8 cellular contexts compared by ENCODE assay signal in genomic region chrX:136496768-136497555, GRCh38.
A peak's percentile ranks its signal among the peaks of the same experiment; 100 is the strongest.
DNase-seq lines count a peak whose midpoint lies in the region; ATAC-seq, FAIRE-seq and TF ChIP-seq lines count a peak whose summit lies in the region.

No MANE protein-coding gene starts in this region.

- peak; percentile 77 for ATAC-seq in GM18519 (IDR thresholded peaks at IDR 0.05; ENCODE audit: low FRiP score, unreplicated experiment)
- ATAC-seq in HG03025 (IDR thresholded peaks at IDR 0.05; ENCODE audit: low FRiP score, unreplicated experiment) = peak; percentile 70

- TF ChIP-seq CTCF in D721Med (IDR thresholded peaks at IDR 0.05; ENCODE audit: insufficient read depth, missing control alignments) = no peak

- DNase-seq in NCI-H2029 (lab: John Stamatoyannopoulos, UW) = peak; percentile 71
- DNase-seq in T1000 (lab: John Stamatoyannopoulos, UW) = peak; percentile 75
- DNase-seq in astrocyte of the hippocampus (ENCODE audit: low read depth, low spot score) = peak; percentile 90
- DNase-seq in hippocampal formation (lab: John Stamatoyannopoulos, UW) = peak; percentile 57 to 81
- DNase-seq in retina = peak; percentile 85
- DNase-seq in D721Med (ENCODE audit: insufficient read length, low spot score) = no peak

- no peak for FAIRE-seq in D721Med (lab: Jason Lieb, UNC)
